1 cellular context compared by ENCODE assay signal in genomic region chr6:167441653-167442644, GRCh38.
TF ChIP-seq lines count a peak whose summit lies in the region.

No MANE protein-coding gene starts in this region.

TF ChIP-seq in SK-N-SH, 30 proteins besides CTCF, POLR2A, EP300 and RAD21 (continued from another document):
- TF ChIP-seq ZBTB33 (IDR thresholded peaks at IDR 0.05; ENCODE audit: borderline replicate concordance, low read depth), result no peak
- TF ChIP-seq NFIC (IDR thresholded peaks at IDR 0.05; ENCODE audit: borderline replicate concordance), result no peak
- no peak for TF ChIP-seq TAF1 (IDR thresholded peaks at IDR 0.05; ENCODE audit: borderline replicate concordance, low read depth, low read length)
- no peak for TF ChIP-seq MXI1 (IDR thresholded peaks at IDR 0.05; ENCODE audit: low read depth, low read length)
- TF ChIP-seq GABPA (IDR thresholded peaks at IDR 0.05; ENCODE audit: low read depth), result no peak
- no peak for TF ChIP-seq YY1 (IDR thresholded peaks at IDR 0.05; ENCODE audit: low read depth)
- TF ChIP-seq, protein P1, sequence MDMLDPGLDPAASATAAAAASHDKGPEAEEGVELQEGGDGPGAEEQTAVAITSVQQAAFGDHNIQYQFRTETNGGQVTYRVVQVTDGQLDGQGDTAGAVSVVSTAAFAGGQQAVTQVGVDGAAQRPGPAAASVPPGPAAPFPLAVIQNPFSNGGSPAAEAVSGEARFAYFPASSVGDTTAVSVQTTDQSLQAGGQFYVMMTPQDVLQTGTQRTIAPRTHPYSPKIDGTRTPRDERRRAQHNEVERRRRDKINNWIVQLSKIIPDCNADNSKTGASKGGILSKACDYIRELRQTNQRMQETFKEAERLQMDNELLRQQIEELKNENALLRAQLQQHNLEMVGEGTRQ (IDR thresholded peaks at IDR 0.05; ENCODE audit: borderline replicate concordance, low read depth, low read length), result no peak
- no peak for TF ChIP-seq TCF12 (IDR thresholded peaks at IDR 0.05)
- no peak for TF ChIP-seq ELF1 (IDR thresholded peaks at IDR 0.05)
- TF ChIP-seq, protein P2, sequence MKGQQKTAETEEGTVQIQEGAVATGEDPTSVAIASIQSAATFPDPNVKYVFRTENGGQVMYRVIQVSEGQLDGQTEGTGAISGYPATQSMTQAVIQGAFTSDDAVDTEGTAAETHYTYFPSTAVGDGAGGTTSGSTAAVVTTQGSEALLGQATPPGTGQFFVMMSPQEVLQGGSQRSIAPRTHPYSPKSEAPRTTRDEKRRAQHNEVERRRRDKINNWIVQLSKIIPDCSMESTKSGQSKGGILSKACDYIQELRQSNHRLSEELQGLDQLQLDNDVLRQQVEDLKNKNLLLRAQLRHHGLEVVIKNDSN (IDR thresholded peaks at IDR 0.05; ENCODE audit: borderline replicate concordance, low read depth), result no peak
- no peak for TF ChIP-seq RXRA (IDR thresholded peaks at IDR 0.05; ENCODE audit: borderline replicate concordance, low read depth)
- no peak for TF ChIP-seq REST (IDR thresholded peaks at IDR 0.05; ENCODE audit: low read depth, low read length)
